8 cellular contexts compared by ENCODE assay signal in the genomic region with DNA sequence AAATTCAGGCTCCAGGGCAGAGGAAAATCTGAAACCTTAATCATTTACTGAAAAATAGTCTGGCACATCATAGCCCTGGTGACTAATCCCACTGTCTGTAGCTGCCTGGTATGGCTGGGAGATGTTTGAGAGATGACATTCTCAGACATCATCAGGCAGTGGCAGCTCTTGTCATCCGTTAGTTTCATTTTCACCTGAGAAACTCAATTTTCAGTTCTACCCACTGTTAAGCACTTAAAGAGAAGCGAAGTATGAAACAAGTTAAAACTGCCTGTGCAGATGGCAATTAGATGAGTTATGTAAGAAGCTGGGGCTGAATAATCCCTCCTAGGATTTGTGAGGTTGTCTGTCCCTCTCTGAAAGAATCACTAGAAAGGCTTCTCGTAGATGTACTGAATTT.
DNase-seq lines count a peak whose midpoint lies in the region; ATAC-seq lines count a peak whose summit lies in the region.

No MANE protein-coding gene starts in this region.

- H3K27me3 Mint-ChIP-seq in CD4-positive, alpha-beta memory T cell: peaks cover 6 to 13% of the 10 kb centered on the region in 2 donors

- H3K4me3 Mint-ChIP-seq in CD4-positive, alpha-beta memory T cell: peak overlapping the region in 7 of 8 donors; percentile 12 to 72 (median 60)

- POLR2A ChIA-PET in CD4-positive, alpha-beta memory T cell (lab: Charles Lee; ENCODE audit: partially characterized antibody): no interaction called here

- H3K9me3 Mint-ChIP-seq in CD4-positive, alpha-beta memory T cell: peaks cover 0 to 3% (median 0%) of the 10 kb centered on the region in 8 donors

- no peaks in the 10 kb centered on the region for H3K36me3 ChIP-seq in CD4-positive, alpha-beta memory T cell (ENCODE audit: insufficient read depth, low read length)
- peaks cover 3% of the 10 kb centered on the region for H3K36me3 ChIP-seq in adipocyte (ENCODE audit: control insufficient read depth, insufficient read depth, low read length, severe bottlenecking)

- no peaks in the 10 kb centered on the region for H3K36me3 Mint-ChIP-seq in CD4-positive, alpha-beta memory T cell

- H3K9me3 ChIP-seq in CD4-positive, alpha-beta memory T cell (ENCODE audit: control insufficient read depth in 1 of 2, low read length in 2 of 2): no peaks in the 10 kb centered on the region
- H3K9me3 ChIP-seq in adipocyte (ENCODE audit: control insufficient read depth, low read length): no peaks in the 10 kb centered on the region

- peak in 1 of 5 donors; percentile 4 for DNase-seq in CD4-positive, alpha-beta memory T cell
- peak; percentile 25 for DNase-seq in adipocyte (ENCODE audit: low read depth)
- no peak for DNase-seq in NCI-H446 treated with DMSO at 0.1 percent for 48 hours (lab: John Stamatoyannopoulos, UW)
- no peak for DNase-seq in 8988T
- no peak for DNase-seq in NCI-H1694 treated with DMSO at 0.1 percent for 48 hours (lab: John Stamatoyannopoulos, UW)
- no peak for DNase-seq in GOT3 (lab: John Stamatoyannopoulos, UW)

- H3K27ac Mint-ChIP-seq in CD4-positive, alpha-beta memory T cell: peak overlapping the region in 5 of 7 donors; percentile 33 to 64 (median 55)

- no peaks in the 10 kb centered on the region for H3K4me1 ChIP-seq in CD4-positive, alpha-beta memory T cell (ENCODE audit: insufficient read depth, low read length)
- no peaks in the 10 kb centered on the region for H3K4me1 ChIP-seq in adipocyte (ENCODE audit: control insufficient read depth, insufficient read depth, low read length)

- H3K4me1 Mint-ChIP-seq in CD4-positive, alpha-beta memory T cell: peaks cover 0 to 6% (median 0%) of the 10 kb centered on the region in 4 donors

- intact Hi-C loops in CD4-positive, alpha-beta memory T cell (cut with micrococcal nuclease): no loop called here

- H3K9ac ChIP-seq in adipocyte (ENCODE audit: low read length): no peak overlapping the region

- ATAC-seq in GM19043 (IDR thresholded peaks at IDR 0.05; ENCODE audit: low read depth, unreplicated experiment): peak; percentile 82
- peak; percentile 69 for ATAC-seq in HG03108 (IDR thresholded peaks at IDR 0.05; ENCODE audit: unreplicated experiment)

- no peak overlapping the region for H3K27ac ChIP-seq in CD4-positive, alpha-beta memory T cell (ENCODE audit: low read depth, low read length)

- no peak overlapping the region for H3K4me3 ChIP-seq in CD4-positive, alpha-beta memory T cell (ENCODE audit: low read length in 2 of 2)
- no peak overlapping the region for H3K4me3 ChIP-seq in adipocyte (ENCODE audit: low read length)

- H3K27me3 ChIP-seq in CD4-positive, alpha-beta memory T cell (ENCODE audit: insufficient read depth, low read length): no peaks in the 10 kb centered on the region
- H3K27me3 ChIP-seq in adipocyte (replicated peaks; ENCODE audit: control insufficient read depth, insufficient read depth, low read length): no peaks in the 10 kb centered on the region

- CTCF ChIA-PET in CD4-positive, alpha-beta memory T cell (lab: Charles Lee; ENCODE audit: partially characterized antibody): no interaction called here
